18 cellular contexts compared by ENCODE assay signal in genomic region chr19:6352381-6353165, GRCh38. TPM values are rescaled to one million over a fixed set of nuclear protein-coding genes. Genes with fewer than 3 reads are reported as not detected.
DNase-seq lines count a peak whose midpoint lies in the region; ATAC-seq, FAIRE-seq and TF ChIP-seq lines count a peak whose summit lies in the region.
"Had no signal": no experiment of that assay in that cellular context is flagged by ENCODE, and none has a peak within 500 bp of the region (broad histone marks: within the 10 kb centered on the region; RNA-seq: fewer than 3 reads in every experiment).

No MANE protein-coding gene starts in this region.

- H3K4me1 ChIP-seq in PC-3 (ENCODE audit: insufficient read depth, low read length) (0 out of 2 replicates have a peak, but pooled peaks cover 4% of the 10 kb centered on the region), kidney (ENCODE audit: control insufficient read depth in 1 of 2, insufficient read depth in 1 of 2, low read depth in 1 of 2, low read length in 2 of 2) (no peaks in the 10 kb centered on the region)
- H3K4me1 ChIP-seq: HAP-1 had no signal

- no peak overlapping the region for H2AFZ ChIP-seq in PC-3 (ENCODE audit: low read length)

- TF ChIP-seq CTCF in C4-2B (conservative IDR thresholded peaks at IDR 0.05) (no peak), PC-3 (conservative IDR thresholded peaks at IDR 0.05; ENCODE audit: low read depth, low read length) (no peak), kidney (IDR thresholded peaks at IDR 0.05; ENCODE audit: borderline replicate concordance, extremely low read depth, insufficient read depth) (no peak)

- H3F3A ChIP-seq in PC-3 (ENCODE audit: low read length, unreplicated experiment): no peaks in the 10 kb centered on the region

- no peaks in the 10 kb centered on the region for H3K36me3 ChIP-seq in PC-3 (ENCODE audit: low read depth, low read length)
- no peaks in the 10 kb centered on the region for H3K36me3 ChIP-seq in kidney (ENCODE audit: control insufficient read depth in 1 of 2, insufficient read depth in 2 of 2, low read length in 2 of 2)
- H3K36me3 ChIP-seq: BLaER1 treated with 17β-estradiol and CSF1 and Interleukin-3, amounts not matched to agents 10 nM and 100 nM; HAP-1 had no signal

- no peak overlapping the region for H3K4me2 ChIP-seq in PC-3 (ENCODE audit: low read length)
- H3K4me2 ChIP-seq: BLaER1 treated with 17β-estradiol and CSF1 and Interleukin-3, amounts not matched to agents 10 nM and 100 nM had no signal

- CTCF ChIA-PET in PC-3 (lab: Charles Lee): no interaction called here

- H3K9me2 ChIP-seq in PC-3 (replicated peaks; ENCODE audit: low read length): no peaks in the 10 kb centered on the region

- DNase-seq in PC-3 (peak; percentile 81), kidney (peak; percentile 16), DMS 273 (lab: John Stamatoyannopoulos, UW; ENCODE audit: unreplicated experiment) (no peak), left ventricle myocardium superior (no peak)
- DNase-seq: ACHN; Calu3; CD4-positive, alpha-beta T cell; DMS79; HFFc6 had no signal

- H3K9ac ChIP-seq in PC-3 (ENCODE audit: low read length): no peak overlapping the region
- H3K9ac ChIP-seq in kidney (ENCODE audit: low read length in 2 of 2): no peak overlapping the region
- H3K9ac ChIP-seq: BLaER1 treated with 17β-estradiol and CSF1 and Interleukin-3, amounts not matched to agents 10 nM and 100 nM had no signal

- POLR2A ChIA-PET in PC-3 (lab: Charles Lee; ENCODE audit: unreplicated experiment): interaction anchor here (0.7 kb wide), 1 partner anchor 391 kb away, joined by 3 read pairs; no protein-coding TSS in a partner anchor

- ATAC-seq in PC-3 (peak; percentile 37), esophagus mucosa (no peak), left ventricle myocardium superior (no peak)

- no peaks in the 10 kb centered on the region for H4K20me1 ChIP-seq in PC-3 (ENCODE audit: low read length)
- H4K20me1 ChIP-seq: BLaER1 treated with 17β-estradiol and CSF1 and Interleukin-3, amounts not matched to agents 10 nM and 100 nM had no signal

- H3K27me3 ChIP-seq in PC-3 (ENCODE audit: low read length): no peaks in the 10 kb centered on the region
- H3K27me3 ChIP-seq: BLaER1 treated with 17β-estradiol and CSF1 and Interleukin-3, amounts not matched to agents 10 nM and 100 nM had no signal

- H3K27ac ChIP-seq in C4-2B: peak overlapping the region; percentile 83
- no peak overlapping the region for H3K27ac ChIP-seq in PC-3 (ENCODE audit: low read length)
- no peak overlapping the region for H3K27ac ChIP-seq in kidney (ENCODE audit: low read depth in 2 of 2, low read length in 2 of 2)
- H3K27ac ChIP-seq: BLaER1 treated with 17β-estradiol and CSF1 and Interleukin-3, amounts not matched to agents 10 nM and 100 nM had no signal

- BruUV-seq in PC-3 (replicated peaks; lab: Mats Ljungman, UMichigan): no TSS peak

- H3K9me3 ChIP-seq in PC-3 (ENCODE audit: low read length): no peaks in the 10 kb centered on the region
- H3K9me3 ChIP-seq in kidney (ENCODE audit: control insufficient read depth in 1 of 2, low read length in 2 of 2): no peaks in the 10 kb centered on the region
- H3K9me3 ChIP-seq: HAP-1 had no signal

- intact Hi-C loops in PC-3 (cut with micrococcal nuclease) (no loop called here), kidney (cut with DNase I) (no loop called here), left ventricle myocardium superior (cut with micrococcal nuclease) (no loop called here)

- H3K4me3 ChIP-seq in PC-3 (ENCODE audit: low read length) (no peak overlapping the region), kidney (ENCODE audit: low read length in 2 of 2) (no peak overlapping the region)
- H3K4me3 ChIP-seq: BLaER1 treated with 17β-estradiol and CSF1 and Interleukin-3, amounts not matched to agents 10 nM and 100 nM; HAP-1 had no signal

- H3K79me2 ChIP-seq in PC-3 (ENCODE audit: low read length): no peaks in the 10 kb centered on the region

- FAIRE-seq in kidney (lab: Jason Lieb, UNC): no peak
- FAIRE-seq: GM12891, H1, HTR-8/SVneo had no signal

RNA-seq across cellular contexts. Expression of gene CLPP, which starts 8.8 kb away (rescaled TPM):
- total RNA-seq in PC-3 (2014; rRNA removed) (215 and 259 TPM in 2 replicates), kidney (63.7 TPM), esophagus mucosa (65.4 TPM), left ventricle myocardium superior (66.0 TPM)
- polyA plus RNA-seq in kidney (ENCODE audit: insufficient read depth, low read depth, low replicate concordance): 104 TPM

RNA-seq across cellular contexts. Expression of gene ACER1, which starts 19.2 kb away (rescaled TPM):
- not detected in 2 replicates for total RNA-seq in PC-3 (2014; rRNA removed)
- total RNA-seq in kidney: not detected
- polyA plus RNA-seq in kidney (ENCODE audit: insufficient read depth, low read depth, low replicate concordance): not detected
- total RNA-seq in esophagus mucosa: 1.8 TPM
- not detected for total RNA-seq in left ventricle myocardium superior
- total RNA-seq: A172, Calu3, G401, H1, HFFc6 had no signal

RNA-seq across cellular contexts. Expression of gene ALKBH7, which starts 20.0 kb away (rescaled TPM):
- total RNA-seq in PC-3 (2014; rRNA removed) (68.4 and 81.1 TPM in 2 replicates), kidney (70.3 TPM), esophagus mucosa (74.8 TPM), left ventricle myocardium superior (139 TPM)
- polyA plus RNA-seq in kidney (ENCODE audit: insufficient read depth, low read depth, low replicate concordance): 175 TPM

RNA-seq across cellular contexts. Expression of gene PSPN, which starts 23.2 kb away (rescaled TPM):
- total RNA-seq in PC-3 (2014; rRNA removed) (2.4 and 3.1 TPM in 2 replicates), kidney (2.0 TPM), esophagus mucosa (1.5 TPM), left ventricle myocardium superior (1.2 TPM)
- polyA plus RNA-seq in kidney (ENCODE audit: insufficient read depth, low read depth, low replicate concordance): 1.9 TPM

RNA-seq across cellular contexts. Expression of gene GTF2F1, which starts 40.4 kb away (rescaled TPM):
- total RNA-seq in PC-3 (2014; rRNA removed) (89.4 and 114 TPM in 2 replicates), kidney (61.7 TPM), esophagus mucosa (32.6 TPM), left ventricle myocardium superior (30.9 TPM)
- 44.1 TPM for polyA plus RNA-seq in kidney (ENCODE audit: insufficient read depth, low read depth, low replicate concordance)

Comparison
In these comparisons a context has a peak if more than half of its experiments do, and no peak if none do; other contexts are left out.
1. DNase-seq: peak in PC-3 (single experiment) and kidney (single experiment); none in DMS 273 (single experiment) and left ventricle myocardium superior (single experiment).